In genomic region chr5:172860520-172861443, GRCh38 we compare ENCODE assay signal across 9 cellular contexts. TPM values are rescaled to one million over a fixed set of nuclear protein-coding genes. Genes with fewer than 3 reads are reported as not detected.
DNase-seq lines count a peak whose midpoint lies in the region; ATAC-seq lines count a peak whose summit lies in the region.
"Had no signal": no experiment of that assay in that cellular context is flagged by ENCODE, and none has a peak within 500 bp of the region (broad histone marks: within the 10 kb centered on the region; RNA-seq: fewer than 3 reads in every experiment).

No MANE protein-coding gene starts in this region.

- peak overlapping the region; percentile 81 for H3K27ac Mint-ChIP-seq in stimulated activated effector memory CD8-positive, alpha-beta T cell treated with anti-CD3 and anti-CD28 coated beads, Interleukin-12 subunit alpha, Interleukin-12 subunit beta, amount 100 ng/mL, for 72 hours

- peak; percentile 69 for ATAC-seq in left lobe of liver
- peak; percentile 24 for ATAC-seq in stimulated activated effector memory CD8-positive, alpha-beta T cell treated with anti-CD3 and anti-CD28 coated beads, Interleukin-12 subunit alpha, Interleukin-12 subunit beta, amount 100 ng/mL, for 72 hours
- no peak for ATAC-seq in GM18511 (IDR thresholded peaks at IDR 0.05; ENCODE audit: unreplicated experiment)

- no peak overlapping the region for H3K4me3 Mint-ChIP-seq in stimulated activated effector memory CD8-positive, alpha-beta T cell treated with anti-CD3 and anti-CD28 coated beads, Interleukin-12 subunit alpha, Interleukin-12 subunit beta, amount 100 ng/mL, for 72 hours

- peaks cover 6% of the 10 kb centered on the region for H3K36me3 Mint-ChIP-seq in stimulated activated effector memory CD8-positive, alpha-beta T cell treated with anti-CD3 and anti-CD28 coated beads, Interleukin-12 subunit alpha, Interleukin-12 subunit beta, amount 100 ng/mL, for 72 hours

- no peak overlapping the region for H3K27ac ChIP-seq in SJCRH30

- H3K9me3 ChIP-seq in SJCRH30 (replicated peaks) = no peaks in the 10 kb centered on the region

- H3K4me1 ChIP-seq in SJCRH30 = no peaks in the 10 kb centered on the region

- peaks cover 66% of the 10 kb centered on the region for H3K4me1 Mint-ChIP-seq in stimulated activated effector memory CD8-positive, alpha-beta T cell treated with anti-CD3 and anti-CD28 coated beads, Interleukin-12 subunit alpha, Interleukin-12 subunit beta, amount 100 ng/mL, for 72 hours

- H3K36me3 ChIP-seq in SJCRH30 = 0 out of 2 replicates have a peak, but pooled peaks cover 3% of the 10 kb centered on the region

- H3K27me3 ChIP-seq in SJCRH30 = no peaks in the 10 kb centered on the region; the same call in 1 of the 2 replicates

- DNase-seq in HCEC 1CT = peak; percentile 78
- peak; percentile 70 to 79 for DNase-seq in cerebellar nuclear complex (lab: John Stamatoyannopoulos, UW)
- peak; percentile 97 for DNase-seq in left lobe of liver (ENCODE audit: low spot score)
- no peak for DNase-seq in stimulated activated effector memory CD8-positive, alpha-beta T cell treated with anti-CD3 and anti-CD28 coated beads, Interleukin-12 subunit alpha, Interleukin-12 subunit beta, amount 100 ng/mL, for 72 hours (ENCODE audit: low spot score in 2 of 2)
- no peak for DNase-seq in stimulated activated CD8-positive, alpha-beta memory T cell treated with anti-CD3 and anti-CD28 coated beads, Interleukin-4, amount 100 ng/mL, for 48 hours
- DNase-seq in SJCRH30 = no peak
- no peak for DNase-seq in COLO829 (ENCODE audit: low spot score)
- DNase-seq: NCI-H187 treated with DMSO at 0.1 percent for 48 hours had no signal

- no peak overlapping the region for H3K4me3 ChIP-seq in SJCRH30

- H3K9me3 Mint-ChIP-seq in stimulated activated effector memory CD8-positive, alpha-beta T cell treated with anti-CD3 and anti-CD28 coated beads, Interleukin-12 subunit alpha, Interleukin-12 subunit beta, amount 100 ng/mL, for 72 hours = no peaks in the 10 kb centered on the region

RNA-seq across cellular contexts. Expression of gene ERGIC1, which starts 26.7 kb away (rescaled TPM):
- 158 TPM for total RNA-seq in left lobe of liver
- 77.4 and 83.4 TPM in 2 replicates for total RNA-seq in SJCRH30 (2014; rRNA removed; shearing (Covaris generic))

Comparison
In these comparisons a context has a peak if more than half of its experiments do, and no peak if none do; other contexts are left out.
1. DNase-seq: peak in HCEC 1CT (single experiment), cerebellar nuclear complex (2 of 2) and left lobe of liver (single experiment); none in stimulated activated effector memory CD8-positive, alpha-beta T cell treated with anti-CD3 and anti-CD28 coated beads, Interleukin-12 subunit alpha, Interleukin-12 subunit beta, amount 100 ng/mL, for 72 hours (0 of 2), stimulated activated CD8-positive, alpha-beta memory T cell treated with anti-CD3 and anti-CD28 coated beads, Interleukin-4, amount 100 ng/mL, for 48 hours (single experiment), SJCRH30 (0 of 2) and COLO829 (single experiment).